ENCODE assay signal across 18 cellular contexts in the genomic region with DNA sequence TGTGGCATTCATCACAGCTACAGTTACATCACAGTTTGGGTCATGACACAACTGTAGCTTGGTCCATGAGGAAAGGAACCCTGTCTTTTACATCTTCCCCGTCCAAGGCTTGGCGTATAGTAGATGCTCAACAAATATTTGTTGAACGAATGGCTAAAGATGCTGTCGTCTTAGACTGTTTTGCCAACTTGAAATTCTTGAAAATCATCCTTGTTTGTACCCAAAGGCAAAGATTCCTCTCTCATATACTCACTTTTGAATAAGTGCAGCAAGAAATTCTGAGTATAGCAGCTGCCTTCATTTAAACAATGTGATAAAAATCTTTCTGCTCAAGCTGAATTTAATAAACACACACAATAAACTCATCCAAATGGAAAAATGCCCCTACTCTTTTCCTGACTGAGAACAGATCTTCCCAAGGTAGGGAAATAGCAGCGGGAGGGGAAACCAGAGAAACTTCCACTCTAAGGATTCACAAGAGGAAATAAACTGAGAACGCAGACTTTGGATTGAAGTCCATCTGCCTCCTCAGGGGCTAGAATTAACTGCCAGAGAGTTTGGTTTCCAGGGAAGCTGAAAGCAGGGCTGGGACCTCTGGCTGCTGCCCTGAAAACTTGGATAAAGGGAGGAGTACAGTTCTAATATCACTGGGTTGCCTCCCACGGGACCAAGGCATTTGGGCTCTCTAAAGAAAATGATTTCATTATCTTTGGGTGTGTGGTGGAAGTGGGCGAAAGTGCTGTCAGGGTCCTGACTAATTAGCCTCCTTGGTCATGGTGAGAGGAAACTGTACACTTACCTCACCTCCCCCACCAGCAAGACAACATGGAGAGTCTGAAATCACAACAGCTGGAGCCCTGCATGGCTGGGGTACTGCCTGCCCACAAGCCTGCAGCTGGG.
DNase-seq lines count a peak whose midpoint lies in the region; ATAC-seq and TF ChIP-seq lines count a peak whose summit lies in the region.
"Had no signal": no experiment of that assay in that cellular context is flagged by ENCODE, and none has a peak within 500 bp of the region (broad histone marks: within the 10 kb centered on the region; RNA-seq: fewer than 3 reads in every experiment).

No MANE protein-coding gene starts in this region.

- peak; percentile 83 for ATAC-seq in left ventricle myocardium superior
- no peak for ATAC-seq in foreskin keratinocyte
- ATAC-seq in GM21576 (IDR thresholded peaks at IDR 0.05; ENCODE audit: unreplicated experiment), result no peak
- ATAC-seq in GM21529 (IDR thresholded peaks at IDR 0.05; ENCODE audit: unreplicated experiment), result no peak
- ATAC-seq: esophagus mucosa; HCT116; left lobe of liver; natural killer cell treated with Interleukin-12 subunit alpha and Interleukin-12 subunit beta and Interleukin-15 and Interleukin-18, amount 100 ng/mL, for 72 hours; PC-3 had no signal

- H3K4me3 ChIP-seq in BE2C (ENCODE audit: low read depth, low read length) (no peak overlapping the region), ascending aorta (no peak overlapping the region), rectal smooth muscle tissue (ENCODE audit: low read length) (no peak overlapping the region)

- intact Hi-C loops in ascending aorta (cut with DNase I) (no loop called here), left ventricle myocardium superior (cut with micrococcal nuclease) (no loop called here)

- H3K36me3 ChIP-seq in BE2C (peaks cover 64% of the 10 kb centered on the region), ascending aorta (peaks cover 22 to 34% of the 10 kb centered on the region in 2 donors), rectal smooth muscle tissue (ENCODE audit: control insufficient read depth, insufficient read depth, low read length) (peaks cover 8% of the 10 kb centered on the region)

- H3K4me1 ChIP-seq in BE2C, result peaks cover 17% of the 10 kb centered on the region
- H3K4me1 ChIP-seq in ascending aorta, result peaks cover 24 to 67% of the 10 kb centered on the region in 2 donors
- H3K4me1 ChIP-seq in rectal smooth muscle tissue (ENCODE audit: control insufficient read depth, insufficient read depth, low read length), result peaks cover 56% of the 10 kb centered on the region
- H3K4me1 ChIP-seq in foreskin keratinocyte, result no peaks in the 10 kb centered on the region

- H3K27me3 ChIP-seq in BE2C (no peaks in the 10 kb centered on the region), ascending aorta (no peaks in the 10 kb centered on the region), rectal smooth muscle tissue (ENCODE audit: control insufficient read depth, insufficient read depth, low read length) (no peaks in the 10 kb centered on the region), foreskin keratinocyte (no peaks in the 10 kb centered on the region)

- no peaks in the 10 kb centered on the region for H3K9me3 ChIP-seq in BE2C
- H3K9me3 ChIP-seq in ascending aorta, result no peaks in the 10 kb centered on the region

- no peak overlapping the region for H3K9ac ChIP-seq in rectal smooth muscle tissue (ENCODE audit: low read length)

- DNase-seq in BE2C (peak; percentile 55), ascending aorta (ENCODE audit: low spot score in 2 of 2) (no peak), left ventricle myocardium superior (peak; percentile 54), GM13976 (ENCODE audit: low spot score) (no peak), foreskin keratinocyte (no peak)
- DNase-seq: amygdala; NCI-H146; NCI-H510A; PC-3; stimulated activated naive CD4-positive, alpha-beta T cell; WERI-Rb-1 had no signal

- H3K27ac ChIP-seq in ascending aorta, result peak overlapping the region; percentile 94 to 98
- H3K27ac ChIP-seq in rectal smooth muscle tissue (ENCODE audit: low read depth, low read length), result peak overlapping the region; percentile 65
- no peak overlapping the region for H3K27ac ChIP-seq in foreskin keratinocyte
- H3K27ac ChIP-seq: WERI-Rb-1 had no signal

- TF ChIP-seq CTCF in BE2C (IDR thresholded peaks at IDR 0.05; ENCODE audit: low read depth, low read length) (no peak), ascending aorta (IDR thresholded peaks at IDR 0.05) (no peak), GM13976 (IDR thresholded peaks at IDR 0.05; ENCODE audit: borderline replicate concordance, control extremely low read depth, extremely low read depth, insufficient read depth, missing control alignments) (no peak), foreskin keratinocyte (conservative IDR thresholded peaks at IDR 0.05) (no peak)

- in situ Hi-C loops in GM13976 (cut with MboI; ENCODE audit: low sequenced_read_pairs, unreplicated experiment), result no loop called here

Comparison
In these comparisons a context has a peak if more than half of its experiments do, and no peak if none do; other contexts are left out.
1. DNase-seq: peak in BE2C (single experiment) and left ventricle myocardium superior (single experiment); none in ascending aorta (0 of 2), GM13976 (single experiment) and foreskin keratinocyte (0 of 2).